Comparison of ENCODE assay signal across 14 cellular contexts in the genomic region with DNA sequence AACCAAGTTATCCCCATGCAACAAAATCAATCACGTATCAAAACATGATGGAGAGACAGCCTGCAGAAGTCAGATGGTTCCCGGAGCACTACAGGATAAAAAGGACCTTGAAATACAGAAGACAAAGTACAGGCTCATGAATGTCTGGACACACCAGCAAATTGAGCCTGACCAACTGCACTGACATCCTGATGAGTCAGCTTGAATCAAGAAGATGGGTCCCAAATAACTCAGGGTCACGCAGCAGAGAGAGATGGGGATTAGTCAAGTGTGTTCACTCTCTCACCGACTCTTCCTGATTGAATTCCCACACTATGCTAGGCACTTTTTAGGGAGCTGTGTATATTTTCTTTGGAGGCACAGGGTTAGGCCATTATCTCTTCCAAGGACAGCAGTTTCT.
DNase-seq lines count a peak whose midpoint lies in the region; ATAC-seq and TF ChIP-seq lines count a peak whose summit lies in the region.
"Had no signal": no experiment of that assay in that cellular context is flagged by ENCODE, and none has a peak within 500 bp of the region (broad histone marks: within the 10 kb centered on the region; RNA-seq: fewer than 3 reads in every experiment).

No MANE protein-coding gene starts in this region.

- H3K4me1 ChIP-seq in neural progenitor cell = no peaks in the 10 kb centered on the region

- no peaks in the 10 kb centered on the region for H3K79me2 ChIP-seq in neural progenitor cell (ENCODE audit: low read depth)

- CTCF ChIA-PET in activated CD4-positive, alpha-beta memory T cell treated with anti-CD3 and anti-CD28 coated beads, Interleukin-2, amount 10 ng/mL, durations not matched to agents 7 days and 5 days (lab: Charles Lee) = interaction anchor here (0.7 to 1.1 kb wide), 3 partner anchors 27 to 560 kb away, joined by 3 read pairs; no protein-coding TSS in a partner anchor

- TF ChIP-seq CTCF in epithelial cell of proximal tubule (conservative IDR thresholded peaks at IDR 0.05; ENCODE audit: low read depth, low read length) = no peak
- TF ChIP-seq CTCF in neural progenitor cell (IDR thresholded peaks at IDR 0.05) = no peak

- H2AFZ ChIP-seq in neural progenitor cell (replicated peaks) = no peak overlapping the region

- H3K9me3 ChIP-seq in neural progenitor cell (ENCODE audit: low read depth) = no peaks in the 10 kb centered on the region

- H3K27me3 Mint-ChIP-seq in neural progenitor cell (ENCODE audit: insufficient read depth, low read depth) = no peaks in the 10 kb centered on the region
- no peaks in the 10 kb centered on the region for H3K27me3 Mint-ChIP-seq in activated CD4-positive, alpha-beta memory T cell treated with anti-CD3 and anti-CD28 coated beads, Interleukin-2, amount 10 ng/mL, durations not matched to agents 7 days and 5 days
- H3K27me3 Mint-ChIP-seq: activated B cell treated with CpG ODN at 0.5 μM for 24 hours had no signal

- H3K4me3 ChIP-seq in epithelial cell of proximal tubule (ENCODE audit: low read depth, low read length) (no peak overlapping the region), neural progenitor cell (no peak overlapping the region)

- no peak for ATAC-seq in HG03139 (IDR thresholded peaks at IDR 0.05; ENCODE audit: unreplicated experiment)
- ATAC-seq: stimulated activated memory B cell treated with anti-CD40 and anti-IgM and Interleukin-4, amounts not matched to agents 10 μg/mL and 1 μg/mL and 100 μg/mL, for 72 hours had no signal

- H3K27ac Mint-ChIP-seq in neural progenitor cell = peak overlapping the region; percentile 67
- no peak overlapping the region for H3K27ac Mint-ChIP-seq in activated CD4-positive, alpha-beta memory T cell treated with anti-CD3 and anti-CD28 coated beads, Interleukin-2, amount 10 ng/mL, durations not matched to agents 7 days and 5 days
- H3K27ac Mint-ChIP-seq: activated B cell treated with CpG ODN at 0.5 μM for 24 hours; stimulated activated memory B cell treated with anti-CD40 and anti-IgM and Interleukin-4, amounts not matched to agents 10 μg/mL and 1 μg/mL and 100 μg/mL, for 72 hours had no signal

- H3K4me2 ChIP-seq in neural progenitor cell = no peak overlapping the region

- no peaks in the 10 kb centered on the region for H3K27me3 ChIP-seq in neural progenitor cell

- DNase-seq in COLO829 (ENCODE audit: low spot score) (peak; percentile 40), RPMI7951 (ENCODE audit: low read depth) (peak; percentile 83), epithelial cell of proximal tubule (ENCODE audit: low read depth) (peak; percentile 71), neural progenitor cell (ENCODE audit: low spot score) (no peak), activated gamma-delta T cell (lab: John Stamatoyannopoulos, UW) (no peak), SHP77 treated with DMSO at 0.1 percent for 48 hours (lab: John Stamatoyannopoulos, UW) (no peak)
- no peak for DNase-seq in activated CD4-positive, alpha-beta memory T cell treated with anti-CD3 and anti-CD28 coated beads, Interleukin-2, amount 10 ng/mL, durations not matched to agents 7 days and 5 days
- DNase-seq: activated B cell treated with CpG ODN at 0.5 μM for 24 hours, C1 segment of cervical spinal cord, hippocampal formation, NCI-H2029 treated with DMSO at 0.1 percent for 48 hours, posterior cingulate gyrus had no signal

- peaks cover 20% of the 10 kb centered on the region for H3F3A ChIP-seq in neural progenitor cell (ENCODE audit: low read depth)

- H3K9me3 Mint-ChIP-seq in neural progenitor cell = no peaks in the 10 kb centered on the region
- H3K9me3 Mint-ChIP-seq in activated CD4-positive, alpha-beta memory T cell treated with anti-CD3 and anti-CD28 coated beads, Interleukin-2, amount 10 ng/mL, durations not matched to agents 7 days and 5 days = no peaks in the 10 kb centered on the region
- H3K9me3 Mint-ChIP-seq: activated B cell treated with CpG ODN at 0.5 μM for 24 hours; stimulated activated memory B cell treated with anti-CD40 and anti-IgM and Interleukin-4, amounts not matched to agents 10 μg/mL and 1 μg/mL and 100 μg/mL, for 72 hours had no signal

- no peaks in the 10 kb centered on the region for H4K20me1 ChIP-seq in neural progenitor cell (ENCODE audit: low read depth)

- H3K27ac ChIP-seq in neural progenitor cell = no peak overlapping the region

- H3K4me1 Mint-ChIP-seq in neural progenitor cell = peaks cover 30% of the 10 kb centered on the region
- peaks cover 5% of the 10 kb centered on the region for H3K4me1 Mint-ChIP-seq in activated CD4-positive, alpha-beta memory T cell treated with anti-CD3 and anti-CD28 coated beads, Interleukin-2, amount 10 ng/mL, durations not matched to agents 7 days and 5 days
- H3K4me1 Mint-ChIP-seq: activated B cell treated with CpG ODN at 0.5 μM for 24 hours had no signal

- peaks cover 25% of the 10 kb centered on the region for H3K36me3 Mint-ChIP-seq in neural progenitor cell
- H3K36me3 Mint-ChIP-seq in activated CD4-positive, alpha-beta memory T cell treated with anti-CD3 and anti-CD28 coated beads, Interleukin-2, amount 10 ng/mL, durations not matched to agents 7 days and 5 days (ENCODE audit: low read depth) = no peaks in the 10 kb centered on the region
- H3K36me3 Mint-ChIP-seq: stimulated activated memory B cell treated with anti-CD40 and anti-IgM and Interleukin-4, amounts not matched to agents 10 μg/mL and 1 μg/mL and 100 μg/mL, for 72 hours had no signal

- POLR2A ChIA-PET in activated CD4-positive, alpha-beta memory T cell treated with anti-CD3 and anti-CD28 coated beads, Interleukin-2, amount 10 ng/mL, durations not matched to agents 7 days and 5 days (lab: Charles Lee) = no interaction called here

- H3K9ac ChIP-seq in neural progenitor cell = no peak overlapping the region

- no peaks in the 10 kb centered on the region for H3K36me3 ChIP-seq in neural progenitor cell

- H3K4me3 Mint-ChIP-seq in neural progenitor cell = no peak overlapping the region
- no peak overlapping the region for H3K4me3 Mint-ChIP-seq in activated CD4-positive, alpha-beta memory T cell treated with anti-CD3 and anti-CD28 coated beads, Interleukin-2, amount 10 ng/mL, durations not matched to agents 7 days and 5 days
- H3K4me3 Mint-ChIP-seq: activated B cell treated with CpG ODN at 0.5 μM for 24 hours; stimulated activated memory B cell treated with anti-CD40 and anti-IgM and Interleukin-4, amounts not matched to agents 10 μg/mL and 1 μg/mL and 100 μg/mL, for 72 hours had no signal

Comparison
In these comparisons a context has a peak if more than half of its experiments do, and no peak if none do; other contexts are left out.
1. DNase-seq: peak in COLO829 (single experiment), RPMI7951 (single experiment) and epithelial cell of proximal tubule (single experiment); none in neural progenitor cell (single experiment), activated gamma-delta T cell (single experiment), SHP77 treated with DMSO at 0.1 percent for 48 hours (single experiment) and activated CD4-positive, alpha-beta memory T cell treated with anti-CD3 and anti-CD28 coated beads, Interleukin-2, amount 10 ng/mL, durations not matched to agents 7 days and 5 days (single experiment).